In the genomic region with DNA sequence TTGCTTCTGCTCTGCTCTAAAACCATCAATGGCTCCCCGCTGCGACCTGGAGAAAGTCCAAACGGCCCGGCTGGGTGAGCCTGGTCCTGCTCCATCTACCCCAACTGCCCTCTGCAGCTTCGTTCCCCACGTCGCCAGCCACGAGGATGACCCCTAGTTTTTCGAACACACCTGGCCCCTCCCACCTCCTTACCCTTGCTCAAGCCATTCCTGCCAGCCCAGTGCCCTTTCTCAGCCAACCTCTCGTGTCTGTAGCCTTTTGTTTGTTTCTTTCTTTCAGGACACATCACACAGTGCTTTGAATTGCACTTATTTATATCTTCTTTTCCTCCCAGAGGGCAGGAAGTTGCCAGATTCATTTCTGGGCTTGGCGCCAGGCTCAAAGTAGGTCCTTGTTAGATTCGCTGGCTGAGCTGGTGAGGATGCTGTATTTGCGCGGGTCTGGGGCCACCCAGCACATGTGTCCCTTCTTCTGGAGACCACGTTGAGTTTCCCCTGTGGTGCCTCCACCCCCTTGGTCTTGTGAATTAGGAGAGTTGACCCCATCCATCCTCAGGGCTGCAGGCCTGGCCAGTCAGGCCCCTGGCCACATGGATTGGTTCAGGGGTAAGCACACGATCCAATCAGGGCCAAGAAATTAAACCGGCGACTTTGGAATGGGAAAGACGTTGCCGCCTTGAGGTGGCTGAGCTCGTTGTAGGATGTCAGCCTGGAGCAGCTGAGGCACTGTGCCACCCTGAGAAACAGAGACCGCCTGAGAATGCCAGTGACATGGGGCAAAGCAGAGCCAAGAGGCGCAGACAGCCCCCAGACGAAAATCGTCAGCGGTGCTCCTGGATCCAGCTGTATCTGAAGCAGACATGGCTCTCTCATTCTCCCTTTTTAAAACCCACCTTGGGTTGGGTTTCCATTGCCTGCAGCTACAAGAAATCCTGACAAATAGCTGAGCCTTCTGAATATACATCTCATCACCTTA, we compare ENCODE assay signal across 8 cellular contexts.
A peak's percentile ranks its signal among the peaks of the same experiment; 100 is the strongest.
DNase-seq lines count a peak whose midpoint lies in the region; ATAC-seq and TF ChIP-seq lines count a peak whose summit lies in the region.

No MANE protein-coding gene starts in this region.

- DNase-seq in AG10803 (ENCODE audit: low read depth), result peak; percentile 89
- DNase-seq in LHCN-M2 (ENCODE audit: low read depth), result peak; percentile 78
- peak; percentile 33 for DNase-seq in UCSD-AML1 (lab: John Stamatoyannopoulos, UW; ENCODE audit: unreplicated experiment)
- peak; percentile 71 for DNase-seq in globus pallidus (ENCODE audit: low spot score)
- peak; percentile 85 to 94 for DNase-seq in psoas muscle
- no peak for DNase-seq in kidney glomerular epithelial cell (lab: John Stamatoyannopoulos, UW)
- no peak for DNase-seq in DMS114 treated with DMSO at 0.1 percent for 48 hours (lab: John Stamatoyannopoulos, UW; ENCODE audit: unreplicated experiment)

- H3K9me3 ChIP-seq in psoas muscle, result no peaks in the 10 kb centered on the region

- H3K4me3 ChIP-seq in AG10803 (ENCODE audit: low read length) (no peak overlapping the region), psoas muscle (peak overlapping the region; percentile 31)

- WGBS in psoas muscle, 3 donors, result 23 to 33% (median 26%) methylated on average over 26 of the region's 26 CpGs

- intact Hi-C loops in psoas muscle (cut with DNase I), result no loop called here

- H3K36me3 ChIP-seq in psoas muscle (ENCODE audit: insufficient read depth in 1 of 2, low read depth in 1 of 2), result no peaks in the 10 kb centered on the region

- H3K27ac ChIP-seq in psoas muscle, result peak overlapping the region; percentile 63

- no peaks in the 10 kb centered on the region for H3K27me3 ChIP-seq in psoas muscle (ENCODE audit: insufficient read depth in 3 of 3, low read length in 2 of 3)

- ATAC-seq in psoas muscle (peak; percentile 57 to 90 (median 80)), GM21367 (IDR thresholded peaks at IDR 0.05; ENCODE audit: unreplicated experiment) (no peak)

- TF ChIP-seq CTCF in AG10803 (conservative IDR thresholded peaks at IDR 0.05; ENCODE audit: low read length) (no peak), psoas muscle (IDR thresholded peaks at IDR 0.05) (no peak)

- peaks cover 16% of the 10 kb centered on the region for H3K4me1 ChIP-seq in psoas muscle

Comparison
In these comparisons a context has a peak if more than half of its experiments do, and no peak if none do; other contexts are left out.
1. DNase-seq: peak in AG10803 (single experiment), LHCN-M2 (single experiment), UCSD-AML1 (single experiment), globus pallidus (single experiment) and psoas muscle (2 of 2); none in kidney glomerular epithelial cell (single experiment) and DMS114 treated with DMSO at 0.1 percent for 48 hours (single experiment).